ENCODE assay signal across 8 cellular contexts in genomic region chr1:206979379-206980043, GRCh38. TPM values are rescaled to one million over a fixed set of nuclear protein-coding genes. Genes with fewer than 3 reads are reported as not detected.
A peak's percentile ranks its signal among the peaks of the same experiment; 100 is the strongest.
DNase-seq lines count a peak whose midpoint lies in the region; ATAC-seq and TF ChIP-seq lines count a peak whose summit lies in the region.

No MANE protein-coding gene starts in this region.

- TF ChIP-seq POLR2A in right lobe of liver (IDR thresholded peaks at IDR 0.05), result no peak

- H3K36me3 ChIP-seq in WERI-Rb-1, result no peaks in the 10 kb centered on the region
- H3K36me3 ChIP-seq in right lobe of liver, result no peaks in the 10 kb centered on the region

- WGBS in right lobe of liver (ENCODE audit: insufficient coverage, low coverage, low lambda C conversion rate, missing lambda C conversion rate), result 50% methylated on average over 3 of the region's 3 CpGs

- H3K4me1 ChIP-seq in right lobe of liver, result no peaks in the 10 kb centered on the region

- H3K27ac ChIP-seq in WERI-Rb-1, result no peak overlapping the region
- no peak overlapping the region for H3K27ac ChIP-seq in right lobe of liver

- H3K9me3 ChIP-seq in WERI-Rb-1 (ENCODE audit: severe bottlenecking), result no peaks in the 10 kb centered on the region
- no peaks in the 10 kb centered on the region for H3K9me3 ChIP-seq in right lobe of liver

- DNase-seq in COLO829 (ENCODE audit: low spot score), result peak; percentile 38
- peak; percentile 33 for DNase-seq in HK-2 (ENCODE audit: unreplicated experiment)
- DNase-seq in WERI-Rb-1, result peak; percentile 37
- no peak for DNase-seq in right lobe of liver
- no peak for DNase-seq in COLO668 (lab: John Stamatoyannopoulos, UW; ENCODE audit: unreplicated experiment)
- no peak for DNase-seq in nucleus accumbens (lab: John Stamatoyannopoulos, UW)

- intact Hi-C loops in right lobe of liver (cut with DNase I), result loop anchor here in 1 of 2 donors (5.0 to 10.0 kb wide), 2 partner anchors 42 to 235 kb away; no protein-coding TSS in a partner anchor

- ATAC-seq in right lobe of liver (peak; percentile 85 to 89 (median 87)), HG02884 (IDR thresholded peaks at IDR 0.05; ENCODE audit: unreplicated experiment) (no peak), GM19351 (IDR thresholded peaks at IDR 0.05; ENCODE audit: unreplicated experiment) (no peak)

- H3K27me3 ChIP-seq in WERI-Rb-1 (ENCODE audit: insufficient read depth, low read depth, severe bottlenecking), result peaks cover 100% of the 10 kb centered on the region
- no peaks in the 10 kb centered on the region for H3K27me3 ChIP-seq in right lobe of liver

- H3K4me3 ChIP-seq in WERI-Rb-1 (ENCODE audit: low read depth, low read length), result no peak overlapping the region
- no peak overlapping the region for H3K4me3 ChIP-seq in right lobe of liver

- peak; percentile 74 for TF ChIP-seq CTCF in WERI-Rb-1 (IDR thresholded peaks at IDR 0.05; ENCODE audit: low read depth, low read length)
- peak; percentile 60 to 82 (median 72) for TF ChIP-seq CTCF in right lobe of liver (IDR thresholded peaks at IDR 0.05)

RNA-seq across cellular contexts. Expression of gene FCAMR, which starts 9.3 kb away (rescaled TPM):
- total RNA-seq in right lobe of liver, result 10 to 100 TPM in 1 of 6 experiments, 1 to 10 TPM in 4, under 1 TPM in 1; 0.44 to 31.1 (median 2.2) TPM

RNA-seq across cellular contexts. Expression of gene PIGR, which starts 33.2 kb away (rescaled TPM):
- total RNA-seq in right lobe of liver, result 100 to 1,000 TPM in 2 of 6 experiments, 10 to 100 TPM in 4; 20.6 to 134 (median 85.1) TPM

RNA-seq across cellular contexts. Expression of gene C1orf116, which starts 53.0 kb away (rescaled TPM):
- total RNA-seq in right lobe of liver, result under 1 TPM; 0.27 to 0.68 (median 0.37) TPM

RNA-seq across cellular contexts. Expression of gene FCMR, which starts 57.8 kb away (rescaled TPM):
- 1 to 10 TPM in 5 of 6 experiments, under 1 TPM in 1; 0.80 to 3.2 (median 1.4) TPM for total RNA-seq in right lobe of liver

Comparison
In these comparisons a context has a peak if more than half of its experiments do, and no peak if none do; other contexts are left out.
1. DNase-seq: peak in COLO829 (single experiment), HK-2 (single experiment) and WERI-Rb-1 (single experiment); none in right lobe of liver (0 of 3), COLO668 (single experiment) and nucleus accumbens (0 of 56).
2. ATAC-seq: peak in right lobe of liver (4 of 4); none in HG02884 (single experiment) and GM19351 (single experiment).